ENCODE assay signal across 8 cellular contexts in the genomic region with DNA sequence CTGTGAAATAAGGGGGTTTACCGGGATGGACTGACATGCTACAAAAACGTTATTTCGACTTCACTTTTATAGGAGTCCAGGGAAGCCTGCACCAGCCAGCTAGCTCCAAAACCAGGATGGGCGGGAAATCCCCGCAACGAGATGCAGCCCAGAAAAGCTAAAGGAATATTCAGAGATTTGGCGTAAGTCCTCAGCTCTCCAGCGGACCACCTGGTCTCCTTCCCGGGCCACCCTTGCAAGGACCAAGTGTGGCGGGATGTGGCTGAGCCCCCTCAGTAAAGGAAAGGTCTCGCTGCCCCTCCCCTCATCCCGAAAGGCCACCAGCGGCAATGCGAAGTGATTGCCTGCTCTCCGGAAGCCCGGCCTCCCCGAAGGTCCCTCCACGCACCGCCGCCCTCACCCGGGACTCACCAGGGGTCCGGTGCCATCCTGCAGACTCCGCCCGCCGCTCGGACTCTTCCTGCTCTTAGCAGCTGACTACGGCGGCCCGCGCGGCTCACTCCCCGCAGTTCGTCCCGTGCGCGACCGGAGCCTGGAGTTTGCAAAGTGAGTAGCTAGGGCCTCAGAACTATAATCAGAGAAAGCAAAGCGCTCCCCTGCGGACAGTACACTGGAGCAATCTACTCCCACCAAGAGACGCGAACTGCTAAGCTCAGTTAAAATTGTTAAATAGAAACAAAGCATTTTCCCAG. TPM values are rescaled to one million over a fixed set of nuclear protein-coding genes. Genes with fewer than 3 reads are reported as not detected.
DNase-seq lines count a peak whose midpoint lies in the region; ATAC-seq and TF ChIP-seq lines count a peak whose summit lies in the region.

A gene with protein sequence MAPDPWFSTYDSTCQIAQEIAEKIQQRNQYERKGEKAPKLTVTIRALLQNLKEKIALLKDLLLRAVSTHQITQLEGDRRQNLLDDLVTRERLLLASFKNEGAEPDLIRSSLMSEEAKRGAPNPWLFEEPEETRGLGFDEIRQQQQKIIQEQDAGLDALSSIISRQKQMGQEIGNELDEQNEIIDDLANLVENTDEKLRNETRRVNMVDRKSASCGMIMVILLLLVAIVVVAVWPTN (minus strand): TSS at position 440 of the 692 bp plus-strand sequence. CDS start 12 bp downstream, at position 428.

- ATAC-seq in GM19328 (IDR thresholded peaks at IDR 0.05; ENCODE audit: unreplicated experiment): peak; percentile 71
- ATAC-seq in HG03565 (IDR thresholded peaks at IDR 0.05; ENCODE audit: unreplicated experiment): peak; percentile 69
- ATAC-seq in mucosa of descending colon: peak; percentile 99

- peak; percentile 11 for TF ChIP-seq CTCF in C4-2B (conservative IDR thresholded peaks at IDR 0.05)
- TF ChIP-seq CTCF in epithelial cell of esophagus (IDR thresholded peaks at IDR 0.05; ENCODE audit: insufficient read depth, low read depth, low read length, missing control alignments): no peak
- TF ChIP-seq CTCF in mucosa of descending colon (IDR thresholded peaks at IDR 0.05): no peak

- no peaks in the 10 kb centered on the region for H3K36me3 ChIP-seq in mucosa of descending colon (ENCODE audit: low read depth)

- H3K4me1 ChIP-seq in mucosa of descending colon (ENCODE audit: low read depth): peaks cover 5% of the 10 kb centered on the region

- intact Hi-C loops in mucosa of descending colon (cut with DNase I, micrococcal nuclease): no loop called here

- peak within 1 kb of the TSS; percentile 74 for H3K27ac ChIP-seq in C4-2B

- DNase-seq in OCI-M1 (lab: John Stamatoyannopoulos, UW): peak; percentile 83
- DNase-seq in activated T-cell treated with anti-CD3 and anti-CD28 coated beads for 1 hour (ENCODE audit: low read depth): peak; percentile 67
- peak; percentile 90 for DNase-seq in epithelial cell of esophagus (ENCODE audit: low read depth)
- DNase-seq in mucosa of descending colon: peak; percentile 94 to 97 (median 94)
- DNase-seq in stimulated activated CD8-positive, alpha-beta memory T cell treated with anti-CD3 and anti-CD28 coated beads, Interleukin-4, amount 100 ng/mL, for 1 hour (ENCODE audit: low read depth in 2 of 2, low spot score in 1 of 2): peak; percentile 55 to 57

- H3K9me3 ChIP-seq in mucosa of descending colon: no peaks in the 10 kb centered on the region

- H3K4me3 ChIP-seq in epithelial cell of esophagus (ENCODE audit: low read length) (peak within 1 kb of the TSS; percentile 86), mucosa of descending colon (peak within 1 kb of the TSS; percentile 77)

RNA-seq across cellular contexts. Expression of the gene that starts here (rescaled TPM):
- total RNA-seq in mucosa of descending colon: 10 to 100 TPM; 45.1 to 62.5 (median 54.4) TPM

Comparison
In these comparisons a context has a peak if more than half of its experiments do, and no peak if none do; other contexts are left out.
1. Peak in every context shown above with its lines: DNase-seq, ATAC-seq, H3K4me3 ChIP-seq and H3K27ac ChIP-seq.